ENCODE assay signal across 20 cellular contexts in the genomic region with DNA sequence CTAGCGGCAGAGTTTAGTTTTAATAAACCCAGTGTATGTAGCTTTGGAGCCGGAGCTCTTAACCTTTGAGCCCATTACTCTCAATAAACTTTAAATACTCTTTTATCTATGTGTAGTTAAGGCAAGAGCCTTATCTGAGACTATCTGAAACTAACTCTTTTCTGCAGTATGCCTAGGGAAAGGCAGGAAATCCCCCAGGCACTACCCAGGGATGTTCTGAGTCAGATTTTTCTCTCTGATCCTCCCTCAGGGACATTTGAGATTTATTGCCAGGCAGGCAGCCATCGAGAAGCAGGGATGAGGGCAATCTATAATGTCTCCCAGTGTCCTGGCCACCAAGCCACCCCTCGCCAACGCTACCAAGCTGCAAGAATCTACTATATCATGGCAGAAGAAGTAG. TPM values are rescaled to one million over a fixed set of nuclear protein-coding genes. Genes with fewer than 3 reads are reported as not detected.
A peak's percentile ranks its signal among the peaks of the same experiment; 100 is the strongest.
DNase-seq lines count a peak whose midpoint lies in the region; ATAC-seq, FAIRE-seq and TF ChIP-seq lines count a peak whose summit lies in the region.
"Had no signal": no experiment of that assay in that cellular context is flagged by ENCODE, and none has a peak within 500 bp of the region (broad histone marks: within the 10 kb centered on the region; RNA-seq: fewer than 3 reads in every experiment).

No MANE protein-coding gene starts in this region.

- no peaks in the 10 kb centered on the region for H3K9me2 ChIP-seq in hepatocyte (replicated peaks; ENCODE audit: insufficient read depth)

- FAIRE-seq in GM19239 (lab: Jason Lieb, UNC), result peak; percentile 49
- FAIRE-seq: G401.6, H1, K562 had no signal

- H3K27me3 Mint-ChIP-seq in Caco-2 (ENCODE audit: insufficient read depth, unreplicated experiment) (no peaks in the 10 kb centered on the region), CD14-positive monocyte (ENCODE audit: low read depth in 3 of 3) (peaks cover 0 to 13% (median 0%) of the 10 kb centered on the region in 3 donors)

- POLR2A ChIA-PET in Caco-2 (lab: Charles Lee), result no interaction called here

- H2AFZ ChIP-seq in hepatocyte, result no peak overlapping the region

- peak overlapping the region; percentile 64 for H3K4me3 Mint-ChIP-seq in Caco-2 (ENCODE audit: unreplicated experiment)
- H3K4me3 Mint-ChIP-seq in CD14-positive monocyte, result no peak overlapping the region
- H3K4me3 Mint-ChIP-seq: CD8-positive, alpha-beta T cell had no signal

- TF ChIP-seq CTCF in Caco-2 (IDR thresholded peaks at IDR 0.05; ENCODE audit: insufficient read depth in 1 of 2, low read depth in 1 of 2, low read length in 1 of 2, severe bottlenecking in 1 of 2, unreplicated experiment in 1 of 2), result no peak
- TF ChIP-seq CTCF in hepatocyte (IDR thresholded peaks at IDR 0.05; ENCODE audit: poor library complexity), result no peak
- TF ChIP-seq CTCF in foreskin fibroblast (IDR thresholded peaks at IDR 0.05; ENCODE audit: low read depth, low read length), result no peak
- no peak for TF ChIP-seq CTCF in CD14-positive monocyte (IDR thresholded peaks at IDR 0.05)

- BruUV-seq in Caco-2 (replicated peaks; lab: Mats Ljungman, UMichigan), result no TSS peak

- no peak overlapping the region for H3K27ac Mint-ChIP-seq in Caco-2 (ENCODE audit: unreplicated experiment)
- H3K27ac Mint-ChIP-seq in CD14-positive monocyte, result no peak overlapping the region
- H3K27ac Mint-ChIP-seq: CD8-positive, alpha-beta T cell had no signal

- H3K36me3 Mint-ChIP-seq in Caco-2 (ENCODE audit: insufficient read depth, unreplicated experiment) (peaks cover 4% of the 10 kb centered on the region), CD14-positive monocyte (no peaks in the 10 kb centered on the region)
- H3K36me3 Mint-ChIP-seq: CD8-positive, alpha-beta T cell had no signal

- no peak overlapping the region for H3K4me2 ChIP-seq in hepatocyte

- intact Hi-C loops in Caco-2 (cut with micrococcal nuclease; ENCODE audit: unreplicated experiment) (loop anchor here (2.0 to 5.0 kb wide), 3 partner anchors 38 to 621 kb away; partner anchors contain the start of gene HEPH), CD14-positive monocyte (cut with micrococcal nuclease) (no loop called here)

- H4K20me1 ChIP-seq in hepatocyte (ENCODE audit: insufficient read depth, poor library complexity, severe bottlenecking), result no peaks in the 10 kb centered on the region

- H3K4me3 ChIP-seq in Caco-2 (ENCODE audit: low read depth, low read length) (no peak overlapping the region), hepatocyte (no peak overlapping the region), foreskin fibroblast (ENCODE audit: low read depth in 1 of 2, low read length in 2 of 2) (no peak overlapping the region)
- H3K4me3 ChIP-seq: K562, SJSA1 had no signal

- H3K9me3 Mint-ChIP-seq in Caco-2 (ENCODE audit: unreplicated experiment), result no peaks in the 10 kb centered on the region
- H3K9me3 Mint-ChIP-seq in CD14-positive monocyte, result no peaks in the 10 kb centered on the region
- H3K9me3 Mint-ChIP-seq: CD8-positive, alpha-beta T cell had no signal

- CTCF ChIA-PET in Caco-2 (lab: Charles Lee), result interaction anchor here (1.0 kb wide), 1 partner anchor 206 kb away, joined by 4 read pairs; no protein-coding TSS in a partner anchor

- H3K4me1 Mint-ChIP-seq in Caco-2 (ENCODE audit: low read depth, unreplicated experiment) (peaks cover 23% of the 10 kb centered on the region), CD14-positive monocyte (peaks cover 14% of the 10 kb centered on the region)

- no peaks in the 10 kb centered on the region for H3K9me3 ChIP-seq in Caco-2
- H3K9me3 ChIP-seq in hepatocyte (ENCODE audit: low read depth), result no peaks in the 10 kb centered on the region
- H3K9me3 ChIP-seq: SJSA1 had no signal

- DNase-seq in Caco-2, result peak; percentile 26 to 53
- no peak for DNase-seq in GM19239 (ENCODE audit: insufficient read length, low spot score)
- peak; percentile 18 for DNase-seq in hepatocyte (ENCODE audit: low spot score)
- no peak for DNase-seq in foreskin fibroblast
- no peak for DNase-seq in CD14-positive monocyte (ENCODE audit: low spot score)
- DNase-seq: CD8-positive, alpha-beta T cell; DND-41; NCI-H1436; NCI-H2029; NCI-H510A; NCI-H82; SW 1271 had no signal

- H3K79me2 ChIP-seq in hepatocyte, result no peaks in the 10 kb centered on the region

- ATAC-seq in HG03378 (IDR thresholded peaks at IDR 0.05; ENCODE audit: unreplicated experiment) (peak; percentile 38), GM21528 (IDR thresholded peaks at IDR 0.05; ENCODE audit: low FRiP score, unreplicated experiment) (no peak), GM21526 (IDR thresholded peaks at IDR 0.05; ENCODE audit: low FRiP score, unreplicated experiment) (no peak)
- ATAC-seq: CD8-positive, alpha-beta T cell; K562 had no signal

- 50% methylated on average over 5 of the region's 5 CpGs for WGBS in hepatocyte (ENCODE audit: low lambda C conversion rate, missing lambda C conversion rate)

- H3K27me3 ChIP-seq in Caco-2 (replicated peaks; ENCODE audit: control insufficient read depth, insufficient read depth, low read length) (no peaks in the 10 kb centered on the region), hepatocyte (no peaks in the 10 kb centered on the region)
- H3K27me3 ChIP-seq: SJSA1 had no signal

- H3K4me1 ChIP-seq in Caco-2 (peaks cover 22% of the 10 kb centered on the region), hepatocyte (ENCODE audit: insufficient read depth) (peaks cover 4% of the 10 kb centered on the region)
- H3K4me1 ChIP-seq: SJSA1 had no signal

- no peaks in the 10 kb centered on the region for H3K36me3 ChIP-seq in Caco-2 (ENCODE audit: control insufficient read depth, insufficient read depth, low read length)
- peaks cover 5% of the 10 kb centered on the region for H3K36me3 ChIP-seq in hepatocyte (replicated peaks; ENCODE audit: insufficient read depth, low read depth)
- H3K36me3 ChIP-seq: SJSA1 had no signal

- H3K27ac ChIP-seq in hepatocyte, result peak overlapping the region; percentile 53
- H3K27ac ChIP-seq: SJSA1 had no signal

RNA-seq across cellular contexts. Expression of gene HEPH, which starts 39.1 kb away (rescaled TPM):
- 27.9 and 31.1 TPM in 2 replicates for total RNA-seq in Caco-2 (2022)
- 159 and 161 TPM in 2 replicates for total RNA-seq in hepatocyte
- polyA plus RNA-seq in hepatocyte, result 53.0 and 64.6 TPM in 2 replicates
- not detected for polyA plus RNA-seq in CD14-positive monocyte
- total RNA-seq: A172; CD8-positive, alpha-beta T cell had no signal

Comparison
In these comparisons a context has a peak if more than half of its experiments do, and no peak if none do; other contexts are left out.
1. DNase-seq: peak in Caco-2 (2 of 2) and hepatocyte (single experiment); none in GM19239 (single experiment), foreskin fibroblast (0 of 2) and CD14-positive monocyte (single experiment).